ENCODE assay signal across 21 cellular contexts in genomic region chr4:118774321-118774720, GRCh38.
"Had no signal": no experiment of that assay in that cellular context is flagged by ENCODE, and none has a peak within 500 bp of the region (broad histone marks: within the 10 kb centered on the region; RNA-seq: fewer than 3 reads in every experiment).

No MANE protein-coding gene starts in this region.

- H3K27ac ChIP-seq: colonic mucosa, lower lobe of right lung, neutrophil, SK-N-MC, skin epidermis, upper lobe of right lung, WERI-Rb-1 had no signal

- ATAC-seq: activated CD8-positive, alpha-beta T cell treated with anti-CD3 and anti-CD28 coated beads for 36 hours; activated T-cell treated with anti-CD3 and anti-CD28 coated beads, Interleukin-2, amount 50 U/mL, for 4 hours; heart right ventricle; left cardiac atrium; lower lobe of right lung; naive thymus-derived CD4-positive, alpha-beta T cell; upper lobe of right lung had no signal

- H3K9me3 ChIP-seq: colonic mucosa, lower lobe of right lung, neutrophil, right atrium auricular region, upper lobe of right lung had no signal

- H3K4me3 Mint-ChIP-seq: activated CD8-positive, alpha-beta T cell treated with anti-CD3 and anti-CD28 coated beads for 36 hours; activated naive CD4-positive, alpha-beta T cell treated with anti-CD3 and anti-CD28 coated beads, Interleukin-2, amount 50 U/mL, for 24 hours; activated T-cell treated with anti-CD3 and anti-CD28 coated beads, Interleukin-2, amount 50 U/mL, for 4 hours; naive thymus-derived CD4-positive, alpha-beta T cell had no signal

- H3K4me1 Mint-ChIP-seq: activated naive CD4-positive, alpha-beta T cell treated with anti-CD3 and anti-CD28 coated beads, Interleukin-2, amount 50 U/mL, for 24 hours; naive thymus-derived CD4-positive, alpha-beta T cell had no signal

- H3K4me1 ChIP-seq: colonic mucosa had no signal

- H3K9me3 Mint-ChIP-seq: activated naive CD4-positive, alpha-beta T cell treated with anti-CD3 and anti-CD28 coated beads, Interleukin-2, amount 50 U/mL, for 24 hours; activated T-cell treated with anti-CD3 and anti-CD28 coated beads, Interleukin-2, amount 50 U/mL, for 4 hours had no signal

- H3K36me3 ChIP-seq: colonic mucosa, neutrophil, right atrium auricular region, WERI-Rb-1 had no signal

- DNase-seq: activated CD4-positive, alpha-beta T cell treated with anti-CD3 and anti-CD28 coated beads for 4 hours; activated CD8-positive, alpha-beta T cell treated with anti-CD3 and anti-CD28 coated beads for 36 hours; activated effector memory CD4-positive, alpha-beta T cell treated with anti-CD3 and anti-CD28 coated beads, Interleukin-2, amount 50 U/mL, for 16 hours; activated T-cell treated with anti-CD3 and anti-CD28 coated beads, Interleukin-2, amount 50 U/mL, for 4 hours; caudate nucleus; colonic mucosa; effector memory CD4-positive, alpha-beta T cell; heart right ventricle; left cardiac atrium; lower lobe of right lung; naive thymus-derived CD4-positive, alpha-beta T cell; stimulated activated CD4-positive, alpha-beta T cell treated with anti-CD3 and anti-CD28 coated beads, Interleukin-4, amount 100 ng/mL, for 4 hours; stimulated activated CD8-positive, alpha-beta memory T cell treated with anti-CD3 and anti-CD28 coated beads, Interleukin-4, amount 100 ng/mL, for 48 hours; stimulated activated naive CD4-positive, alpha-beta T cell treated with Interleukin-2 at 50 U/mL for 16 hours; upper lobe of right lung; WERI-Rb-1 had no signal

- H3K27me3 ChIP-seq: colonic mucosa, heart right ventricle, neutrophil, right atrium auricular region, upper lobe of right lung had no signal

- H3K27ac Mint-ChIP-seq: activated CD8-positive, alpha-beta T cell treated with anti-CD3 and anti-CD28 coated beads for 36 hours; activated naive CD4-positive, alpha-beta T cell treated with anti-CD3 and anti-CD28 coated beads, Interleukin-2, amount 50 U/mL, for 24 hours had no signal

- H3K4me3 ChIP-seq: colonic mucosa, heart right ventricle, lower lobe of right lung, right atrium auricular region, SK-N-MC, skin epidermis, upper lobe of right lung had no signal

- H3K27me3 Mint-ChIP-seq: activated CD8-positive, alpha-beta T cell treated with anti-CD3 and anti-CD28 coated beads for 36 hours; activated naive CD4-positive, alpha-beta T cell treated with anti-CD3 and anti-CD28 coated beads, Interleukin-2, amount 50 U/mL, for 24 hours; naive thymus-derived CD4-positive, alpha-beta T cell had no signal
